In genomic region chr10:87622290-87623004, GRCh38 we compare ENCODE assay signal across 11 cellular contexts. TPM values are rescaled to one million over a fixed set of nuclear protein-coding genes. Genes with fewer than 3 reads are reported as not detected.
A peak's percentile ranks its signal among the peaks of the same experiment; 100 is the strongest.
DNase-seq lines count a peak whose midpoint lies in the region; ATAC-seq and TF ChIP-seq lines count a peak whose summit lies in the region.
"Had no signal": no experiment of that assay in that cellular context is flagged by ENCODE, and none has a peak within 500 bp of the region (broad histone marks: within the 10 kb centered on the region; RNA-seq: fewer than 3 reads in every experiment).

No MANE protein-coding gene starts in this region.

- H3K9me3 ChIP-seq in HEK293 (ENCODE audit: control insufficient read depth, insufficient read depth, low read depth, low read length) (no peaks in the 10 kb centered on the region), OCI-LY3 (ENCODE audit: insufficient read depth, low read length) (no peaks in the 10 kb centered on the region), neural progenitor cell (ENCODE audit: low read depth) (no peaks in the 10 kb centered on the region), BE2C (no peaks in the 10 kb centered on the region)
- H3K9me3 ChIP-seq: vagina had no signal

- H3K4me2 ChIP-seq in OCI-LY3 (ENCODE audit: low read length) = peak overlapping the region; percentile 23; the same call in 1 of the 2 replicates
- H3K4me2 ChIP-seq in neural progenitor cell = no peak overlapping the region

- H3K27me3 Mint-ChIP-seq in neural progenitor cell (ENCODE audit: insufficient read depth, low read depth) = peaks cover 5% of the 10 kb centered on the region

- H3K4me1 Mint-ChIP-seq in neural progenitor cell = peaks cover 3% of the 10 kb centered on the region

- no peak overlapping the region for H3K27ac ChIP-seq in HEK293 (ENCODE audit: extremely low read depth, low read depth, low read length)
- no peak overlapping the region for H3K27ac ChIP-seq in OCI-LY3 (ENCODE audit: low read length)
- H3K27ac ChIP-seq in neural progenitor cell = no peak overlapping the region
- H3K27ac ChIP-seq: vagina had no signal

- CTCF ChIA-PET in HEK293 (lab: Yijun Ruan, JAX) = interaction anchor here (0.5 to 1.1 kb wide), 5 partner anchors 15 to 193 kb away, joined by 3 to 6 read pairs (median 3); no protein-coding TSS in a partner anchor

- 0 out of 2 replicates have a peak, but pooled peaks have one; percentile 30 for TF ChIP-seq CTCF in HEK293 (tag by site-specific recombination; IDR thresholded peaks at IDR 0.05)
- 0 out of 2 replicates have a peak, but pooled peaks have one; percentile 10 for TF ChIP-seq CTCF in OCI-LY3 (IDR thresholded peaks at IDR 0.05; ENCODE audit: low read depth, low read length)
- peak; percentile 40 for TF ChIP-seq CTCF in neural progenitor cell (IDR thresholded peaks at IDR 0.05)
- TF ChIP-seq CTCF in BE2C (IDR thresholded peaks at IDR 0.05; ENCODE audit: low read depth, low read length) = no peak

- H3K9ac ChIP-seq in OCI-LY3 (ENCODE audit: low read length) = no peak overlapping the region
- no peak overlapping the region for H3K9ac ChIP-seq in neural progenitor cell

- H3K79me2 ChIP-seq in OCI-LY3 (ENCODE audit: low read length) (no peaks in the 10 kb centered on the region), neural progenitor cell (ENCODE audit: low read depth) (no peaks in the 10 kb centered on the region)

- H3K27me3 ChIP-seq in OCI-LY3 (ENCODE audit: low read depth, low read length) = no peaks in the 10 kb centered on the region
- no peaks in the 10 kb centered on the region for H3K27me3 ChIP-seq in neural progenitor cell
- H3K27me3 ChIP-seq in BE2C = no peaks in the 10 kb centered on the region
- H3K27me3 ChIP-seq: vagina had no signal

- no peaks in the 10 kb centered on the region for H3F3A ChIP-seq in neural progenitor cell (ENCODE audit: low read depth)

- no peaks in the 10 kb centered on the region for H3K4me1 ChIP-seq in HEK293 (ENCODE audit: control insufficient read depth, insufficient read depth, low read length)
- H3K4me1 ChIP-seq in OCI-LY3 (ENCODE audit: low read length) = peaks cover 8% of the 10 kb centered on the region
- peaks cover 16% of the 10 kb centered on the region for H3K4me1 ChIP-seq in neural progenitor cell
- H3K4me1 ChIP-seq in BE2C = no peaks in the 10 kb centered on the region
- H3K4me1 ChIP-seq: vagina had no signal

- no peaks in the 10 kb centered on the region for H3K9me3 Mint-ChIP-seq in neural progenitor cell

- no peak overlapping the region for H3K4me3 Mint-ChIP-seq in neural progenitor cell

- H3K4me3 ChIP-seq in HEK293 (ENCODE audit: low read depth, low read length) (no peak overlapping the region), OCI-LY3 (ENCODE audit: low read length) (no peak overlapping the region), neural progenitor cell (no peak overlapping the region), BE2C (ENCODE audit: low read depth, low read length) (no peak overlapping the region)
- H3K4me3 ChIP-seq: vagina had no signal

- no peaks in the 10 kb centered on the region for H3K36me3 Mint-ChIP-seq in neural progenitor cell

- no peak overlapping the region for H3K27ac Mint-ChIP-seq in neural progenitor cell

- H2AFZ ChIP-seq in OCI-LY3 (ENCODE audit: low read depth, low read length) (0 out of 2 replicates have a peak overlapping the region, but pooled peaks have one; percentile 7), neural progenitor cell (replicated peaks) (peak overlapping the region; percentile 70)

- H4K20me1 ChIP-seq in OCI-LY3 (ENCODE audit: insufficient read depth, low read length) (no peaks in the 10 kb centered on the region), neural progenitor cell (ENCODE audit: low read depth) (no peaks in the 10 kb centered on the region)

- peak; percentile 79 for ATAC-seq in GM18502 (IDR thresholded peaks at IDR 0.05; ENCODE audit: poor library complexity, unreplicated experiment)

- POLR2A ChIA-PET in HEK293 (lab: Yijun Ruan, JAX) = no interaction called here

- no peaks in the 10 kb centered on the region for H3K36me3 ChIP-seq in HEK293 (ENCODE audit: control insufficient read depth in 2 of 2, insufficient read depth in 1 of 2, low read length in 2 of 2)
- no peaks in the 10 kb centered on the region for H3K36me3 ChIP-seq in OCI-LY3 (replicated peaks; ENCODE audit: low read depth, low read length)
- H3K36me3 ChIP-seq in neural progenitor cell = no peaks in the 10 kb centered on the region
- no peaks in the 10 kb centered on the region for H3K36me3 ChIP-seq in BE2C
- H3K36me3 ChIP-seq: vagina had no signal

- peak; percentile 46 for DNase-seq in neural progenitor cell (ENCODE audit: low spot score)
- no peak for DNase-seq in BE2C
- DNase-seq in SW480 (ENCODE audit: low spot score) = no peak
- DNase-seq in KG1 (lab: John Stamatoyannopoulos, UW) = no peak
- DNase-seq in effector CD4-positive, alpha-beta T cell = no peak
- DNase-seq: anterior cingulate cortex, NCI-H1417 treated with DMSO at 0.1 percent for 48 hours had no signal

TF ChIP-seq in HEK293, 187 proteins besides CTCF, POLR2A, EP300 and RAD21:
- no peak for TF ChIP-seq ZNF626 (tag by site-specific recombination; IDR thresholded peaks at IDR 0.05)
- TF ChIP-seq ZNF132 (tag by site-specific recombination; IDR thresholded peaks at IDR 0.05; ENCODE audit: borderline replicate concordance) = no peak
- TF ChIP-seq ZNF596 (tag by site-specific recombination; IDR thresholded peaks at IDR 0.05) = no peak
- TF ChIP-seq, protein P1, sequence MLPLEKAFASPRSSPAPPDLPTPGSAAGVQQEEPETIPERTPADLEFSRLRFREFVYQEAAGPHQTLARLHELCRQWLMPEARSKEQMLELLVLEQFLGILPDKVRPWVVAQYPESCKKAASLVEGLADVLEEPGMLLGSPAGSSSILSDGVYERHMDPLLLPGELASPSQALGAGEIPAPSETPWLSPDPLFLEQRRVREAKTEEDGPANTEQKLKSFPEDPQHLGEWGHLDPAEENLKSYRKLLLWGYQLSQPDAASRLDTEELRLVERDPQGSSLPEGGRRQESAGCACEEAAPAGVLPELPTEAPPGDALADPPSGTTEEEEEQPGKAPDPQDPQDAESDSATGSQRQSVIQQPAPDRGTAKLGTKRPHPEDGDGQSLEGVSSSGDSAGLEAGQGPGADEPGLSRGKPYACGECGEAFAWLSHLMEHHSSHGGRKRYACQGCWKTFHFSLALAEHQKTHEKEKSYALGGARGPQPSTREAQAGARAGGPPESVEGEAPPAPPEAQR (tag by site-specific recombination; IDR thresholded peaks at IDR 0.05) = no peak
- no peak for TF ChIP-seq SP3 (tag by site-specific recombination; IDR thresholded peaks at IDR 0.05)
- TF ChIP-seq RBAK (tag by site-specific recombination; IDR thresholded peaks at IDR 0.05) = no peak
- no peak for TF ChIP-seq ZNF792 (tag by site-specific recombination; IDR thresholded peaks at IDR 0.05)
- TF ChIP-seq ZNF555 (tag by site-specific recombination; conservative IDR thresholded peaks at IDR 0.05) = no peak
- TF ChIP-seq EGR2 (tag by site-specific recombination; IDR thresholded peaks at IDR 0.05; ENCODE audit: low read depth) = no peak
TF ChIP-seq in HEK293: peak in this region for 0.

RNA-seq across cellular contexts. Expression of gene PAPSS2, which starts 37.2 kb away (rescaled TPM):
- 4.0 and 6.0 TPM in 2 replicates for total RNA-seq in neural progenitor cell (ENCODE audit: low replicate concordance)
- polyA plus RNA-seq in BE2C (2012; ENCODE audit: insufficient read depth, insufficient read length, low read depth) = 0.11 TPM
